8 cellular contexts compared by ENCODE assay signal in genomic region chr20:59222239-59222981, GRCh38. TPM values are rescaled to one million over a fixed set of nuclear protein-coding genes. Genes with fewer than 3 reads are reported as not detected.
A peak's percentile ranks its signal among the peaks of the same experiment; 100 is the strongest.
DNase-seq lines count a peak whose midpoint lies in the region; ATAC-seq, FAIRE-seq and TF ChIP-seq lines count a peak whose summit lies in the region.

No MANE protein-coding gene starts in this region.

- H3K9ac ChIP-seq in HUES48 (ENCODE audit: low read depth, low read length): peak overlapping the region; percentile 33; the same call in 1 of the 2 replicates

- peak; percentile 97 for ATAC-seq in stimulated activated naive B cell treated with anti-CD40 and anti-IgM and Interleukin-4, amounts not matched to agents 10 μg/mL and 1 μg/mL and 100 μg/mL, for 72 hours (replicated peaks)

- H3K4me1 ChIP-seq in BE2C: no peaks in the 10 kb centered on the region
- H3K4me1 ChIP-seq in HUES48 (ENCODE audit: control insufficient read depth, insufficient read depth, low read length): peaks cover 20% of the 10 kb centered on the region
- H3K4me1 ChIP-seq in Peyer's patch: peaks cover 4 to 5% (median 5%) of the 10 kb centered on the region in 4 donors

- H3K9me3 Mint-ChIP-seq in activated T-helper 2 cell treated with anti-CD3 and anti-CD28 coated beads, Interferon-gamma antibody, Interleukin-2, Interleukin-4, amounts not matched to agents 10 μg/mL and 5 μg/mL and 100 μg/mL, durations not matched to agents 14 hours and 24 hours and 36 hours: no peaks in the 10 kb centered on the region
- no peaks in the 10 kb centered on the region for H3K9me3 Mint-ChIP-seq in nephron
- H3K9me3 Mint-ChIP-seq in stimulated activated naive B cell treated with anti-CD40 and anti-IgM and Interleukin-4, amounts not matched to agents 10 μg/mL and 1 μg/mL and 100 μg/mL, for 72 hours: no peaks in the 10 kb centered on the region

- no peaks in the 10 kb centered on the region for H3K36me3 ChIP-seq in BE2C
- no peaks in the 10 kb centered on the region for H3K36me3 ChIP-seq in HUES48 (ENCODE audit: control insufficient read depth, insufficient read depth, low read length)
- H3K36me3 ChIP-seq in Peyer's patch: no peaks in the 10 kb centered on the region

- H3K4me1 Mint-ChIP-seq in activated T-helper 2 cell treated with anti-CD3 and anti-CD28 coated beads, Interferon-gamma antibody, Interleukin-2, Interleukin-4, amounts not matched to agents 10 μg/mL and 5 μg/mL and 100 μg/mL, durations not matched to agents 14 hours and 24 hours and 36 hours (ENCODE audit: low read depth): peaks cover 13% of the 10 kb centered on the region
- peaks cover 20% of the 10 kb centered on the region for H3K4me1 Mint-ChIP-seq in nephron
- peaks cover 9 to 19% of the 10 kb centered on the region in 2 donors for H3K4me1 Mint-ChIP-seq in stimulated activated naive B cell treated with anti-CD40 and anti-IgM and Interleukin-4, amounts not matched to agents 10 μg/mL and 1 μg/mL and 100 μg/mL, for 72 hours

- H3K27me3 ChIP-seq in BE2C: peaks cover 10% of the 10 kb centered on the region
- H3K27me3 ChIP-seq in HUES48 (ENCODE audit: control insufficient read depth, insufficient read depth, low read length): peaks cover 41% of the 10 kb centered on the region
- no peaks in the 10 kb centered on the region for H3K27me3 ChIP-seq in Peyer's patch

- intact Hi-C loops in activated T-helper 2 cell treated with anti-CD3 and anti-CD28 coated beads, Interferon-gamma antibody, Interleukin-2, Interleukin-4, amounts not matched to agents 10 μg/mL and 5 μg/mL and 100 μg/mL, durations not matched to agents 14 hours and 24 hours and 36 hours (cut with micrococcal nuclease): loop anchor here (1.0 to 10.0 kb wide), 3 partner anchors 134 to 350 kb away; no protein-coding TSS in a partner anchor

- H3K27me3 Mint-ChIP-seq in activated T-helper 2 cell treated with anti-CD3 and anti-CD28 coated beads, Interferon-gamma antibody, Interleukin-2, Interleukin-4, amounts not matched to agents 10 μg/mL and 5 μg/mL and 100 μg/mL, durations not matched to agents 14 hours and 24 hours and 36 hours (ENCODE audit: low read depth): peaks cover 5% of the 10 kb centered on the region
- peaks cover 63% of the 10 kb centered on the region for H3K27me3 Mint-ChIP-seq in nephron (ENCODE audit: low read depth)
- H3K27me3 Mint-ChIP-seq in stimulated activated naive B cell treated with anti-CD40 and anti-IgM and Interleukin-4, amounts not matched to agents 10 μg/mL and 1 μg/mL and 100 μg/mL, for 72 hours: peaks cover 16 to 17% of the 10 kb centered on the region in 2 donors

- H3K9me3 ChIP-seq in BE2C (no peaks in the 10 kb centered on the region), HUES48 (ENCODE audit: control insufficient read depth, insufficient read depth, low read length) (no peaks in the 10 kb centered on the region), Peyer's patch (no peaks in the 10 kb centered on the region)

- TF ChIP-seq CTCF in BE2C (IDR thresholded peaks at IDR 0.05; ENCODE audit: low read depth, low read length) (peak; percentile 90), Peyer's patch (IDR thresholded peaks at IDR 0.05) (peak; percentile 82 to 97 (median 92)), fibroblast of pulmonary artery (IDR thresholded peaks at IDR 0.05; ENCODE audit: low read length, missing control alignments) (peak; percentile 71), nephron (IDR thresholded peaks at IDR 0.05; ENCODE audit: unreplicated experiment in 3 of 3) (peak; percentile 96 to 99 (median 99))

- no peak overlapping the region for H3K27ac ChIP-seq in HUES48 (ENCODE audit: low read depth, low read length)
- H3K27ac ChIP-seq in Peyer's patch: peak overlapping the region; percentile 5 to 56 (median 33)

- H3K4me3 ChIP-seq in BE2C (ENCODE audit: low read depth, low read length): peak overlapping the region; percentile 70
- H3K4me3 ChIP-seq in HUES48 (ENCODE audit: low read depth, low read length): peak overlapping the region; percentile 76
- H3K4me3 ChIP-seq in Peyer's patch: peak overlapping the region; percentile 33 to 61 (median 48)
- H3K4me3 ChIP-seq in fibroblast of pulmonary artery (replicated peaks; ENCODE audit: low read depth, low read length): peak overlapping the region; percentile 58

- peak overlapping the region; percentile 77 for H3K4me3 Mint-ChIP-seq in activated T-helper 2 cell treated with anti-CD3 and anti-CD28 coated beads, Interferon-gamma antibody, Interleukin-2, Interleukin-4, amounts not matched to agents 10 μg/mL and 5 μg/mL and 100 μg/mL, durations not matched to agents 14 hours and 24 hours and 36 hours (ENCODE audit: low read depth)
- peak overlapping the region; percentile 85 to 90 (median 89) for H3K4me3 Mint-ChIP-seq in nephron
- peak overlapping the region; percentile 85 to 87 for H3K4me3 Mint-ChIP-seq in stimulated activated naive B cell treated with anti-CD40 and anti-IgM and Interleukin-4, amounts not matched to agents 10 μg/mL and 1 μg/mL and 100 μg/mL, for 72 hours

- H3K36me3 Mint-ChIP-seq in activated T-helper 2 cell treated with anti-CD3 and anti-CD28 coated beads, Interferon-gamma antibody, Interleukin-2, Interleukin-4, amounts not matched to agents 10 μg/mL and 5 μg/mL and 100 μg/mL, durations not matched to agents 14 hours and 24 hours and 36 hours (ENCODE audit: low read depth): no peaks in the 10 kb centered on the region
- no peaks in the 10 kb centered on the region for H3K36me3 Mint-ChIP-seq in nephron (ENCODE audit: low read depth)
- peaks cover 0 to 3% of the 10 kb centered on the region in 2 donors for H3K36me3 Mint-ChIP-seq in stimulated activated naive B cell treated with anti-CD40 and anti-IgM and Interleukin-4, amounts not matched to agents 10 μg/mL and 1 μg/mL and 100 μg/mL, for 72 hours

- DNase-seq in BE2C: peak; percentile 87
- DNase-seq in GM19239 (ENCODE audit: insufficient read length, low spot score): peak; percentile 81
- DNase-seq in Peyer's patch: peak; percentile 75 to 92 (median 88)
- DNase-seq in activated T-helper 2 cell treated with anti-CD3 and anti-CD28 coated beads, Interferon-gamma antibody, Interleukin-2, Interleukin-4, amounts not matched to agents 10 μg/mL and 5 μg/mL and 100 μg/mL, durations not matched to agents 14 hours and 24 hours and 36 hours (ENCODE audit: low spot score): peak; percentile 71
- peak; percentile 75 for DNase-seq in fibroblast of pulmonary artery (ENCODE audit: low read depth)
- peak; percentile 66 for DNase-seq in stimulated activated naive B cell treated with anti-CD40 and anti-IgM and Interleukin-4, amounts not matched to agents 10 μg/mL and 1 μg/mL and 100 μg/mL, for 72 hours

- peak; percentile 8 for FAIRE-seq in GM19239 (lab: Jason Lieb, UNC)

- no peak overlapping the region for H3K27ac Mint-ChIP-seq in activated T-helper 2 cell treated with anti-CD3 and anti-CD28 coated beads, Interferon-gamma antibody, Interleukin-2, Interleukin-4, amounts not matched to agents 10 μg/mL and 5 μg/mL and 100 μg/mL, durations not matched to agents 14 hours and 24 hours and 36 hours
- H3K27ac Mint-ChIP-seq in nephron: peak overlapping the region; percentile 20 to 69 (median 64)
- H3K27ac Mint-ChIP-seq in stimulated activated naive B cell treated with anti-CD40 and anti-IgM and Interleukin-4, amounts not matched to agents 10 μg/mL and 1 μg/mL and 100 μg/mL, for 72 hours: peak overlapping the region; percentile 76

- no peak for TF ChIP-seq POLR2A in Peyer's patch (IDR thresholded peaks at IDR 0.05)

RNA-seq across cellular contexts. Expression of gene ZNF831, which starts 58.8 kb away (rescaled TPM):
- polyA plus RNA-seq in BE2C (2012; ENCODE audit: insufficient read depth, insufficient read length, low read depth): not detected
- total RNA-seq in Peyer's patch: 10 to 100 TPM in 1 of 4 donors, 1 to 10 TPM in 3; 1.7 to 11.6 (median 2.3) TPM
- total RNA-seq in activated T-helper 2 cell treated with anti-CD3 and anti-CD28 coated beads, Interferon-gamma antibody, Interleukin-2, Interleukin-4, amounts not matched to agents 10 μg/mL and 5 μg/mL and 100 μg/mL, durations not matched to agents 14 hours and 24 hours and 36 hours: 3.0 and 3.3 TPM in 2 replicates
